1 cellular context compared by ENCODE assay signal in genomic region chr1:163093169-163093568, GRCh38.
TF ChIP-seq lines count a peak whose summit lies in the region.

No MANE protein-coding gene starts in this region.

TF ChIP-seq in GM23338, 12 proteins besides CTCF, POLR2A, EP300 and RAD21 (continued from another document):
- TF ChIP-seq, protein P1, sequence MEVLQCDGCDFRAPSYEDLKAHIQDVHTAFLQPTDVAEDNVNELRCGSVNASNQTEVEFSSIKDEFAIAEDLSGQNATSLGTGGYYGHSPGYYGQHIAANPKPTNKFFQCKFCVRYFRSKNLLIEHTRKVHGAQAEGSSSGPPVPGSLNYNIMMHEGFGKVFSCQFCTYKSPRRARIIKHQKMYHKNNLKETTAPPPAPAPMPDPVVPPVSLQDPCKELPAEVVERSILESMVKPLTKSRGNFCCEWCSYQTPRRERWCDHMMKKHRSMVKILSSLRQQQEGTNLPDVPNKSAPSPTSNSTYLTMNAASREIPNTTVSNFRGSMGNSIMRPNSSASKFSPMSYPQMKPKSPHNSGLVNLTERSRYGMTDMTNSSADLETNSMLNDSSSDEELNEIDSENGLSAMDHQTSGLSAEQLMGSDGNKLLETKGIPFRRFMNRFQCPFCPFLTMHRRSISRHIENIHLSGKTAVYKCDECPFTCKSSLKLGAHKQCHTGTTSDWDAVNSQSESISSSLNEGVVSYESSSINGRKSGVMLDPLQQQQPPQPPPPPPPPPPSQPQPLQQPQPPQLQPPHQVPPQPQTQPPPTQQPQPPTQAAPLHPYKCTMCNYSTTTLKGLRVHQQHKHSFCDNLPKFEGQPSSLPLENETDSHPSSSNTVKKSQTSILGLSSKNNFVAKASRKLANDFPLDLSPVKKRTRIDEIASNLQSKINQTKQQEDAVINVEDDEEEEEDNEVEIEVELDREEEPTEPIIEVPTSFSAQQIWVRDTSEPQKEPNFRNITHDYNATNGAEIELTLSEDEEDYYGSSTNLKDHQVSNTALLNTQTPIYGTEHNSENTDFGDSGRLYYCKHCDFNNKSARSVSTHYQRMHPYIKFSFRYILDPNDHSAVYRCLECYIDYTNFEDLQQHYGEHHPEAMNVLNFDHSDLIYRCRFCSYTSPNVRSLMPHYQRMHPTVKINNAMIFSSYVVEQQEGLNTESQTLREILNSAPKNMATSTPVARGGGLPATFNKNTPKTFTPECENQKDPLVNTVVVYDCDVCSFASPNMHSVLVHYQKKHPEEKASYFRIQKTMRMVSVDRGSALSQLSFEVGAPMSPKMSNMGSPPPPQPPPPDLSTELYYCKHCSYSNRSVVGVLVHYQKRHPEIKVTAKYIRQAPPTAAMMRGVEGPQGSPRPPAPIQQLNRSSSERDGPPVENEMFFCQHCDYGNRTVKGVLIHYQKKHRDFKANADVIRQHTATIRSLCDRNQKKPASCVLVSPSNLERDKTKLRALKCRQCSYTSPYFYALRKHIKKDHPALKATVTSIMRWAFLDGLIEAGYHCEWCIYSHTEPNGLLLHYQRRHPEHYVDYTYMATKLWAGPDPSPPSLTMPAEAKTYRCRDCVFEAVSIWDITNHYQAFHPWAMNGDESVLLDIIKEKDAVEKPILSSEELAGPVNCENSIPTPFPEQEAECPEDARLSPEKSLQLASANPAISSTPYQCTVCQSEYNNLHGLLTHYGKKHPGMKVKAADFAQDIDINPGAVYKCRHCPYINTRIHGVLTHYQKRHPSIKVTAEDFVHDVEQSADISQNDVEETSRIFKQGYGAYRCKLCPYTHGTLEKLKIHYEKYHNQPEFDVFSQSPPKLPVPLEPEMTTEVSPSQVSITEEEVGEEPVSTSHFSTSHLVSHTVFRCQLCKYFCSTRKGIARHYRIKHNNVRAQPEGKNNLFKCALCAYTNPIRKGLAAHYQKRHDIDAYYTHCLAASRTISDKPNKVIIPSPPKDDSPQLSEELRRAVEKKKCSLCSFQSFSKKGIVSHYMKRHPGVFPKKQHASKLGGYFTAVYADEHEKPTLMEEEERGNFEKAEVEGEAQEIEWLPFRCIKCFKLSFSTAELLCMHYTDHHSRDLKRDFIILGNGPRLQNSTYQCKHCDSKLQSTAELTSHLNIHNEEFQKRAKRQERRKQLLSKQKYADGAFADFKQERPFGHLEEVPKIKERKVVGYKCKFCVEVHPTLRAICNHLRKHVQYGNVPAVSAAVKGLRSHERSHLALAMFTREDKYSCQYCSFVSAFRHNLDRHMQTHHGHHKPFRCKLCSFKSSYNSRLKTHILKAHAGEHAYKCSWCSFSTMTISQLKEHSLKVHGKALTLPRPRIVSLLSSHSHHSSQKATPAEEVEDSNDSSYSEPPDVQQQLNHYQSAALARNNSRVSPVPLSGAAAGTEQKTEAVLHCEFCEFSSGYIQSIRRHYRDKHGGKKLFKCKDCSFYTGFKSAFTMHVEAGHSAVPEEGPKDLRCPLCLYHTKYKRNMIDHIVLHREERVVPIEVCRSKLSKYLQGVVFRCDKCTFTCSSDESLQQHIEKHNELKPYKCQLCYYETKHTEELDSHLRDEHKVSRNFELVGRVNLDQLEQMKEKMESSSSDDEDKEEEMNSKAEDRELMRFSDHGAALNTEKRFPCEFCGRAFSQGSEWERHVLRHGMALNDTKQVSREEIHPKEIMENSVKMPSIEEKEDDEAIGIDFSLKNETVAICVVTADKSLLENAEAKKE (CRISPR knock-in tag; IDR thresholded peaks at IDR 0.05), result no peak
- TF ChIP-seq JUNB (IDR thresholded peaks at IDR 0.05; ENCODE audit: unreplicated experiment), result no peak
- TF ChIP-seq EZH2phosphoT487 (IDR thresholded peaks at IDR 0.05; ENCODE audit: unreplicated experiment), result no peak
